In the genomic region with DNA sequence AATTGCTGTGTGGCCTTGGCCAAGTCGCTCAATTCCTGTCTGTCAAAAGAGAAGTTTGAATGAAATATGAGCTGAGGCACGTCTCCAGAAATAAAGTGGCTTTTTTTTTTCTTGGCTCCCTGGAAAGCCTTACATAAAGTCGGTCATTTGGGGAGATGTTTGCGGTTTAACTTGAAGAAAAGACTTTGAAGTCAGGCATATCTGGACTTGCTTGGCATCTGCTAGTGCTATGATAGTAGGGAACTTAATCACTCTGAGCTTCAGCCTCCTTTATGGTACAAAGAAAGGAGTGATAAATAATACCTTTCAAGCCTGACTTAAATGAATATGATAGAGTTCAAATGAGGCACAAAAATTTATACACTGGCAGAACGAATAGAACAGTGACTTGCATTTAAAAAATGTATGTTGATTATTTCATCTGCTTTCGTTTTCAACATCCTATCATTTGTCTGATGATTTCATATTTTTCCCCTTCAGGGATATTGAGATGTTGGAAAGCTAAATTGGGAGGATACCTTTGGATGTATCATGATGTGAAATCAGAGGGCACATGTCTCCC, we compare ENCODE assay signal across 14 cellular contexts.
A peak's percentile ranks its signal among the peaks of the same experiment; 100 is the strongest.
DNase-seq lines count a peak whose midpoint lies in the region; ATAC-seq and TF ChIP-seq lines count a peak whose summit lies in the region.
"Had no signal": no experiment of that assay in that cellular context is flagged by ENCODE, and none has a peak within 500 bp of the region (broad histone marks: within the 10 kb centered on the region; RNA-seq: fewer than 3 reads in every experiment).

No MANE protein-coding gene starts in this region.

- no peak overlapping the region for H2BK12ac ChIP-seq in mesenchymal stem cell (ENCODE audit: low read length in 2 of 2)

- no peak overlapping the region for H2AK9ac ChIP-seq in IMR-90 (replicated peaks; ENCODE audit: low read depth, low read length, poor library complexity)

- no peak overlapping the region for H4K8ac ChIP-seq in IMR-90 (ENCODE audit: low read depth in 2 of 2, low read length in 2 of 2)
- H4K8ac ChIP-seq in mesenchymal stem cell (ENCODE audit: low read length) = no peak overlapping the region

- H2BK15ac ChIP-seq in IMR-90 (ENCODE audit: low read depth, low read length) (peak overlapping the region; percentile 15; the same call in 1 of the 3 replicates), mesenchymal stem cell (ENCODE audit: low read depth, poor library complexity, severe bottlenecking) (no peak overlapping the region)

- no TSS peak for BruUV-seq in IMR-90 (replicated peaks; lab: Mats Ljungman, UMichigan)

- H2AK5ac ChIP-seq in IMR-90 (ENCODE audit: low read depth, low read length) = no peak overlapping the region
- no peak overlapping the region for H2AK5ac ChIP-seq in mesenchymal stem cell (ENCODE audit: low read length, severe bottlenecking)

- no peak for TF ChIP-seq RAD21 in IMR-90 (IDR thresholded peaks at IDR 0.05; ENCODE audit: low read length)

- ATAC-seq in DND-41 (ENCODE audit: insufficient read depth, low read depth) (peak; percentile 19; the same call in 1 of the 3 replicates), IMR-90 (ENCODE audit: low read depth) (peak; percentile 22), HG02642 (IDR thresholded peaks at IDR 0.05; ENCODE audit: poor library complexity, unreplicated experiment) (no peak), GM18870 (IDR thresholded peaks at IDR 0.05; ENCODE audit: unreplicated experiment) (no peak)
- ATAC-seq: gastroesophageal sphincter had no signal

- no peak overlapping the region for H4K5ac ChIP-seq in IMR-90 (ENCODE audit: low read depth, low read length)

- H3K79me2 ChIP-seq in DND-41 (ENCODE audit: insufficient read depth, low read length) = no peaks in the 10 kb centered on the region

- CTCF ChIA-PET in IMR-90 (lab: Yijun Ruan, JAX) = interaction anchor here (0.6 to 2.3 kb wide), 8 partner anchors 55 to 1487 kb away, joined by 3 to 10 read pairs (median 4); a partner anchor contains a TSS

- H2BK120ac ChIP-seq in IMR-90 (ENCODE audit: low read depth, low read length) (no peak overlapping the region), mesenchymal stem cell (ENCODE audit: low read depth, low read length) (no peak overlapping the region)

- no peak overlapping the region for H3K56ac ChIP-seq in IMR-90 (ENCODE audit: extremely low read depth, insufficient read depth, low read length)

- H3K79me1 ChIP-seq in IMR-90 (ENCODE audit: low read depth in 1 of 2, low read length in 2 of 2) (no peaks in the 10 kb centered on the region), mesenchymal stem cell (replicated peaks; ENCODE audit: low read length, poor library complexity, severe bottlenecking) (no peaks in the 10 kb centered on the region)

- H3K36me3 ChIP-seq in DND-41 (ENCODE audit: insufficient read depth, low read length) = no peaks in the 10 kb centered on the region
- H3K36me3 ChIP-seq in IMR-90 (ENCODE audit: control insufficient read depth, insufficient read depth, low read length) = no peaks in the 10 kb centered on the region
- no peaks in the 10 kb centered on the region for H3K36me3 ChIP-seq in mesenchymal stem cell (ENCODE audit: control insufficient read depth in 1 of 2, insufficient read depth in 2 of 2, low read depth in 1 of 2, low read length in 2 of 2)
- H3K36me3 ChIP-seq: gastroesophageal sphincter had no signal

- H3K9ac ChIP-seq in DND-41 (ENCODE audit: low read depth, low read length) (no peak overlapping the region), IMR-90 (ENCODE audit: low read depth, low read length) (no peak overlapping the region), mesenchymal stem cell (ENCODE audit: low read length) (peak overlapping the region; percentile 62)

- WGBS in IMR-90 (ENCODE audit: extremely low coverage in 2 of 2, insufficient read length in 1 of 2), 2 experiments = 0% methylated on average over 1 of the region's 6 CpGs; no CpG with 5 or more reads in 1 of the 2 experiments
- 79% methylated on average over 4 of the region's 6 CpGs for WGBS in mesenchymal stem cell

- H2BK5ac ChIP-seq in IMR-90 (ENCODE audit: low read depth, low read length, poor library complexity, severe bottlenecking) (no peak overlapping the region), mesenchymal stem cell (ENCODE audit: low read depth, low read length, poor library complexity, severe bottlenecking) (no peak overlapping the region)

- H3K9me3 ChIP-seq in DND-41 (ENCODE audit: insufficient read depth, low read length, severe bottlenecking) (no peaks in the 10 kb centered on the region), IMR-90 (ENCODE audit: control insufficient read depth, insufficient read depth, low read length) (no peaks in the 10 kb centered on the region), mesenchymal stem cell (ENCODE audit: control insufficient read depth, low read length) (no peaks in the 10 kb centered on the region)
- H3K9me3 ChIP-seq: gastroesophageal sphincter had no signal

- intact Hi-C loops in IMR-90 (cut with micrococcal nuclease) = loop anchor here (1.0 to 5.0 kb wide), 5 partner anchors 82 to 717 kb away; a partner anchor contains a TSS

- H4K91ac ChIP-seq in IMR-90 (ENCODE audit: insufficient read depth, low read depth, low read length) = no peak overlapping the region
- no peak overlapping the region for H4K91ac ChIP-seq in mesenchymal stem cell (ENCODE audit: low read length)

- H4K20me1 ChIP-seq in DND-41 (ENCODE audit: insufficient read depth, low read length) (no peaks in the 10 kb centered on the region), IMR-90 (ENCODE audit: insufficient read depth, low read length) (no peaks in the 10 kb centered on the region)

- H3K27ac ChIP-seq in DND-41 (ENCODE audit: low read length) = no peak overlapping the region
- no peak overlapping the region for H3K27ac ChIP-seq in IMR-90 (ENCODE audit: insufficient read depth, low read length)
- no peak overlapping the region for H3K27ac ChIP-seq in mesenchymal stem cell (ENCODE audit: low read length, poor library complexity, severe bottlenecking)
- H3K27ac ChIP-seq: gastroesophageal sphincter had no signal

- H3K4ac ChIP-seq in IMR-90 (ENCODE audit: low read depth, low read length) (0 out of 2 replicates have a peak overlapping the region, but pooled peaks have one; percentile 11), mesenchymal stem cell (ENCODE audit: low read depth in 1 of 2, low read length in 2 of 2) (no peak overlapping the region)

- DNase-seq in DND-41 (no peak), IMR-90 (peak; percentile 34), astrocyte of the spinal cord (ENCODE audit: low read depth, low spot score) (peak; percentile 34), mesenchymal stem cell (no peak), Kasumi-1 (lab: John Stamatoyannopoulos, UW) (no peak)
- DNase-seq in activated CD4-positive, alpha-beta T cell treated with anti-CD3 and anti-CD28 coated beads for 4 hours = no peak
- DNase-seq: activated B cell treated with CpG ODN at 0.5 μM for 24 hours; activated naive CD8-positive, alpha-beta T cell treated with anti-CD3 and anti-CD28 coated beads, Interleukin-2, amount 10 ng/mL, durations not matched to agents 7 days and 5 days; MV-4-11; NCI-H2171; stimulated activated CD4-positive, alpha-beta T cell treated with anti-CD3 and anti-CD28 coated beads, Interleukin-4, amount 100 ng/mL, for 1 hour had no signal

- POLR2A ChIA-PET in IMR-90 (lab: Charles Lee; ENCODE audit: unreplicated experiment) = no interaction called here

- dilution Hi-C loops in IMR-90 (cut with HindIII; ENCODE audit: low sequenced_read_pairs, unreplicated experiment) = no loop called here

- H3K4me2 ChIP-seq in DND-41 (ENCODE audit: insufficient read depth, low read length) (no peak overlapping the region), IMR-90 (ENCODE audit: low read depth, low read length) (peak overlapping the region; percentile 39; the same call in 1 of the 2 replicates), mesenchymal stem cell (ENCODE audit: low read length, poor library complexity, severe bottlenecking) (no peak overlapping the region)

- no peak overlapping the region for H2BK20ac ChIP-seq in IMR-90 (ENCODE audit: low read depth, low read length)

- in situ Hi-C loops in IMR-90 (cut with MboI; ENCODE audit: low sequenced_read_pairs) (loop anchor here (5.0 to 25.0 kb wide), 2 partner anchors 267 to 707 kb away; no protein-coding TSS in a partner anchor), astrocyte of the spinal cord (cut with HindIII; ENCODE audit: low sequenced_read_pairs) (no loop called here)

- H3K4me3 ChIP-seq in DND-41 (ENCODE audit: low read depth in 1 of 2, low read length in 2 of 2) = no peak overlapping the region
- no peak overlapping the region for H3K4me3 ChIP-seq in IMR-90 (ENCODE audit: insufficient read depth, low read depth, low read length)
- no peak overlapping the region for H3K4me3 ChIP-seq in astrocyte of the spinal cord (ENCODE audit: low read depth, low read length)
- peak overlapping the region in 1 of 2 experiments; percentile 24 for H3K4me3 ChIP-seq in mesenchymal stem cell (ENCODE audit: insufficient read depth in 1 of 2, low read depth in 1 of 2, low read length in 2 of 2)
- H3K4me3 ChIP-seq: gastroesophageal sphincter had no signal

- H3K27me3 ChIP-seq in DND-41 (ENCODE audit: insufficient read depth, low read length, poor library complexity) (no peaks in the 10 kb centered on the region), IMR-90 (ENCODE audit: control insufficient read depth, insufficient read depth, low read length) (no peaks in the 10 kb centered on the region), mesenchymal stem cell (ENCODE audit: control insufficient read depth in 1 of 2, insufficient read depth in 1 of 2, low read length in 2 of 2) (no peaks in the 10 kb centered on the region)
- H3K27me3 ChIP-seq: gastroesophageal sphincter had no signal

- no peak overlapping the region for H3K14ac ChIP-seq in IMR-90 (replicated peaks; ENCODE audit: low read depth, low read length)
- no peak overlapping the region for H3K14ac ChIP-seq in mesenchymal stem cell (ENCODE audit: low read length in 2 of 2)

- TF ChIP-seq CTCF in DND-41 (IDR thresholded peaks at IDR 0.05; ENCODE audit: borderline replicate concordance, extremely low read depth, low read length, poor library complexity, severe bottlenecking) (no peak), IMR-90 (conservative IDR thresholded peaks at IDR 0.05; ENCODE audit: low read depth, low read length) (no peak), astrocyte of the spinal cord (IDR thresholded peaks at IDR 0.05; ENCODE audit: low read depth, low read length) (no peak)

- H3K4me1 ChIP-seq in DND-41 (ENCODE audit: insufficient read depth, low read length) = peaks cover 16% of the 10 kb centered on the region; the same call in 1 of the 2 replicates
- H3K4me1 ChIP-seq in IMR-90 (ENCODE audit: control insufficient read depth, insufficient read depth, low read length) = peaks cover 4% of the 10 kb centered on the region; the same call in 1 of the 2 replicates
- H3K4me1 ChIP-seq in mesenchymal stem cell (ENCODE audit: control insufficient read depth, insufficient read depth, low read depth, low read length) = no peaks in the 10 kb centered on the region

- no peak for TF ChIP-seq POLR2A in IMR-90 (IDR thresholded peaks at IDR 0.05; ENCODE audit: low read depth, low read length)

- H3K23ac ChIP-seq in IMR-90 (ENCODE audit: low read depth, low read length) (no peak overlapping the region; the same call in 1 of the 2 replicates), mesenchymal stem cell (ENCODE audit: low read length in 2 of 2) (no peak overlapping the region)

- H2AFZ ChIP-seq in DND-41 (ENCODE audit: low read depth, low read length) (no peak overlapping the region), IMR-90 (replicated peaks; ENCODE audit: low read length, poor library complexity) (no peak overlapping the region), mesenchymal stem cell (ENCODE audit: low read depth, low read length) (no peak overlapping the region)

- H3K9me1 ChIP-seq in IMR-90 (ENCODE audit: insufficient read depth, low read length) = no peaks in the 10 kb centered on the region

- H3K18ac ChIP-seq in IMR-90 (ENCODE audit: low read depth, low read length) = peak overlapping the region; percentile 33; the same call in 1 of the 2 replicates
- H3K18ac ChIP-seq in mesenchymal stem cell (ENCODE audit: low read depth in 1 of 2, low read length in 2 of 2) = no peak overlapping the region

Comparison
In these comparisons a context has a peak if more than half of its experiments do, and no peak if none do; other contexts are left out.
1. ATAC-seq: peak in DND-41 (single experiment) and IMR-90 (single experiment); none in HG02642 (single experiment) and GM18870 (single experiment).
2. DNase-seq: peak in IMR-90 (single experiment) and astrocyte of the spinal cord (single experiment); none in DND-41 (single experiment), mesenchymal stem cell (single experiment), Kasumi-1 (0 of 2) and activated CD4-positive, alpha-beta T cell treated with anti-CD3 and anti-CD28 coated beads for 4 hours (0 of 2).